Comparison of ENCODE assay signal across 2 cellular contexts in the genomic region with DNA sequence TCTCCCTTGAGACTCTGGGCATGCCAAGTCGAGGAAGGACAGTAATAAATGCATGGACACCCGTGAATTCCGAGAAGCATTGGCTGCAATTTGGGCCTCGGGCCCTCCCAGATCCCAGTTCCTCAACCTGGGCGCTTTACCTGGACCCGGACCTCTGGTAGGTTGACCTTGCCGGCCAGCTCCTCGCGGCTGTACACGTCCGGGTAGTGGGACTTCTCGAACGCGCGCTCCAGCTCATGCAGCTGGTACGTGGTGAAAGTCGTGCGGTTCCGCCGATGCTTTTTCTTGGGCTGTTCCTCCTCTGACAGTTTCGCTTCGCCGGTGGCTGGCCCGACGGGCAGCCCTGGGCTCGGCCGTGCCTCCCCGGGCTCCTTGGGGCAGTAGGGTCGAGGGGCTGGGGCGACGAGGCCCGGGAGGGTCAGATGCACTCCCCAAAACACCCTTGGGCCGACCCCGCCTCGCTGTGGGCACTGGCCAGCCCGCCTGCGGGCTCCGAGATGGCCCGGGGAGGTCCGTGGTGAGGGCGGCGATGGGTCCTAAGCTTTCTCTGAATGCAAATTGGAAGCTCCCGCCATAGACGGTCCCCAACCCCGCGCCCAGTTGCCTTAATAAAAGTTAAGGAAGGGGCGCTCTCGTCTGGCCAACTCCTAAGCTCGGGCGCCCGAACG.
TF ChIP-seq lines count a peak whose summit lies in the region.

No MANE protein-coding gene starts in this region.

TF ChIP-seq in SK-N-SH, 30 proteins besides CTCF, POLR2A, EP300 and RAD21 (continued from another document):
- TF ChIP-seq, protein P1, sequence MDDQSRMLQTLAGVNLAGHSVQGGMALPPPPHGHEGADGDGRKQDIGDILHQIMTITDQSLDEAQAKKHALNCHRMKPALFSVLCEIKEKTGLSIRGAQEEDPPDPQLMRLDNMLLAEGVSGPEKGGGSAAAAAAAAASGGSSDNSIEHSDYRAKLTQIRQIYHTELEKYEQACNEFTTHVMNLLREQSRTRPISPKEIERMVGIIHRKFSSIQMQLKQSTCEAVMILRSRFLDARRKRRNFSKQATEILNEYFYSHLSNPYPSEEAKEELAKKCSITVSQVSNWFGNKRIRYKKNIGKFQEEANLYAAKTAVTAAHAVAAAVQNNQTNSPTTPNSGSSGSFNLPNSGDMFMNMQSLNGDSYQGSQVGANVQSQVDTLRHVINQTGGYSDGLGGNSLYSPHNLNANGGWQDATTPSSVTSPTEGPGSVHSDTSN (IDR thresholded peaks at IDR 0.05) = no peak
- TF ChIP-seq FOXM1 (IDR thresholded peaks at IDR 0.05; ENCODE audit: low read depth) (no peak), FOSL2 (IDR thresholded peaks at IDR 0.05; ENCODE audit: borderline replicate concordance, low read depth) (no peak), YY1 (IDR thresholded peaks at IDR 0.05; ENCODE audit: low read depth) (no peak), TCF12 (IDR thresholded peaks at IDR 0.05) (no peak)
- TF ChIP-seq, protein P2, sequence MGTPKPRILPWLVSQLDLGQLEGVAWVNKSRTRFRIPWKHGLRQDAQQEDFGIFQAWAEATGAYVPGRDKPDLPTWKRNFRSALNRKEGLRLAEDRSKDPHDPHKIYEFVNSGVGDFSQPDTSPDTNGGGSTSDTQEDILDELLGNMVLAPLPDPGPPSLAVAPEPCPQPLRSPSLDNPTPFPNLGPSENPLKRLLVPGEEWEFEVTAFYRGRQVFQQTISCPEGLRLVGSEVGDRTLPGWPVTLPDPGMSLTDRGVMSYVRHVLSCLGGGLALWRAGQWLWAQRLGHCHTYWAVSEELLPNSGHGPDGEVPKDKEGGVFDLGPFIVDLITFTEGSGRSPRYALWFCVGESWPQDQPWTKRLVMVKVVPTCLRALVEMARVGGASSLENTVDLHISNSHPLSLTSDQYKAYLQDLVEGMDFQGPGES (IDR thresholded peaks at IDR 0.05; ENCODE audit: low read depth, low read length) = no peak
- TF ChIP-seq, protein P3, sequence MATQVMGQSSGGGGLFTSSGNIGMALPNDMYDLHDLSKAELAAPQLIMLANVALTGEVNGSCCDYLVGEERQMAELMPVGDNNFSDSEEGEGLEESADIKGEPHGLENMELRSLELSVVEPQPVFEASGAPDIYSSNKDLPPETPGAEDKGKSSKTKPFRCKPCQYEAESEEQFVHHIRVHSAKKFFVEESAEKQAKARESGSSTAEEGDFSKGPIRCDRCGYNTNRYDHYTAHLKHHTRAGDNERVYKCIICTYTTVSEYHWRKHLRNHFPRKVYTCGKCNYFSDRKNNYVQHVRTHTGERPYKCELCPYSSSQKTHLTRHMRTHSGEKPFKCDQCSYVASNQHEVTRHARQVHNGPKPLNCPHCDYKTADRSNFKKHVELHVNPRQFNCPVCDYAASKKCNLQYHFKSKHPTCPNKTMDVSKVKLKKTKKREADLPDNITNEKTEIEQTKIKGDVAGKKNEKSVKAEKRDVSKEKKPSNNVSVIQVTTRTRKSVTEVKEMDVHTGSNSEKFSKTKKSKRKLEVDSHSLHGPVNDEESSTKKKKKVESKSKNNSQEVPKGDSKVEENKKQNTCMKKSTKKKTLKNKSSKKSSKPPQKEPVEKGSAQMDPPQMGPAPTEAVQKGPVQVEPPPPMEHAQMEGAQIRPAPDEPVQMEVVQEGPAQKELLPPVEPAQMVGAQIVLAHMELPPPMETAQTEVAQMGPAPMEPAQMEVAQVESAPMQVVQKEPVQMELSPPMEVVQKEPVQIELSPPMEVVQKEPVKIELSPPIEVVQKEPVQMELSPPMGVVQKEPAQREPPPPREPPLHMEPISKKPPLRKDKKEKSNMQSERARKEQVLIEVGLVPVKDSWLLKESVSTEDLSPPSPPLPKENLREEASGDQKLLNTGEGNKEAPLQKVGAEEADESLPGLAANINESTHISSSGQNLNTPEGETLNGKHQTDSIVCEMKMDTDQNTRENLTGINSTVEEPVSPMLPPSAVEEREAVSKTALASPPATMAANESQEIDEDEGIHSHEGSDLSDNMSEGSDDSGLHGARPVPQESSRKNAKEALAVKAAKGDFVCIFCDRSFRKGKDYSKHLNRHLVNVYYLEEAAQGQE (IDR thresholded peaks at IDR 0.05; ENCODE audit: low read depth, low read length) = no peak

TF ChIP-seq in SK-N-SH treated with all-trans-retinoic acid at 6 μM for 48 hours, 23 proteins besides CTCF, POLR2A, EP300 and RAD21 (continued from another document):
- TF ChIP-seq, protein P4, sequence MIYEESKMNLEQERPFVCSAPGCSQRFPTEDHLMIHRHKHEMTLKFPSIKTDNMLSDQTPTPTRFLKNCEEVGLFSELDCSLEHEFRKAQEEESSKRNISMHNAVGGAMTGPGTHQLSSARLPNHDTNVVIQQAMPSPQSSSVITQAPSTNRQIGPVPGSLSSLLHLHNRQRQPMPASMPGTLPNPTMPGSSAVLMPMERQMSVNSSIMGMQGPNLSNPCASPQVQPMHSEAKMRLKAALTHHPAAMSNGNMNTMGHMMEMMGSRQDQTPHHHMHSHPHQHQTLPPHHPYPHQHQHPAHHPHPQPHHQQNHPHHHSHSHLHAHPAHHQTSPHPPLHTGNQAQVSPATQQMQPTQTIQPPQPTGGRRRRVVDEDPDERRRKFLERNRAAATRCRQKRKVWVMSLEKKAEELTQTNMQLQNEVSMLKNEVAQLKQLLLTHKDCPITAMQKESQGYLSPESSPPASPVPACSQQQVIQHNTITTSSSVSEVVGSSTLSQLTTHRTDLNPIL (CRISPR knock-in tag; IDR thresholded peaks at IDR 0.05; ENCODE audit: low read depth) = no peak
- no peak for TF ChIP-seq ZC3H10 (CRISPR knock-in tag; IDR thresholded peaks at IDR 0.05)
- TF ChIP-seq OSR1 (CRISPR knock-in tag; IDR thresholded peaks at IDR 0.05) = no peak
- TF ChIP-seq, protein P5, sequence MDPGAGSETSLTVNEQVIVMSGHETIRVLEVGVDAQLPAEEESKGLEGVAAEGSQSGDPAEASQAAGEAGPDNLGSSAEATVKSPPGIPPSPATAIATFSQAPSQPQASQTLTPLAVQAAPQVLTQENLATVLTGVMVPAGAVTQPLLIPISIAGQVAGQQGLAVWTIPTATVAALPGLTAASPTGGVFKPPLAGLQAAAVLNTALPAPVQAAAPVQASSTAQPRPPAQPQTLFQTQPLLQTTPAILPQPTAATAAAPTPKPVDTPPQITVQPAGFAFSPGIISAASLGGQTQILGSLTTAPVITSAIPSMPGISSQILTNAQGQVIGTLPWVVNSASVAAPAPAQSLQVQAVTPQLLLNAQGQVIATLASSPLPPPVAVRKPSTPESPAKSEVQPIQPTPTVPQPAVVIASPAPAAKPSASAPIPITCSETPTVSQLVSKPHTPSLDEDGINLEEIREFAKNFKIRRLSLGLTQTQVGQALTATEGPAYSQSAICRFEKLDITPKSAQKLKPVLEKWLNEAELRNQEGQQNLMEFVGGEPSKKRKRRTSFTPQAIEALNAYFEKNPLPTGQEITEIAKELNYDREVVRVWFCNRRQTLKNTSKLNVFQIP (CRISPR knock-in tag; IDR thresholded peaks at IDR 0.05; ENCODE audit: borderline replicate concordance, low read depth) = no peak
- TF ChIP-seq, protein P6, sequence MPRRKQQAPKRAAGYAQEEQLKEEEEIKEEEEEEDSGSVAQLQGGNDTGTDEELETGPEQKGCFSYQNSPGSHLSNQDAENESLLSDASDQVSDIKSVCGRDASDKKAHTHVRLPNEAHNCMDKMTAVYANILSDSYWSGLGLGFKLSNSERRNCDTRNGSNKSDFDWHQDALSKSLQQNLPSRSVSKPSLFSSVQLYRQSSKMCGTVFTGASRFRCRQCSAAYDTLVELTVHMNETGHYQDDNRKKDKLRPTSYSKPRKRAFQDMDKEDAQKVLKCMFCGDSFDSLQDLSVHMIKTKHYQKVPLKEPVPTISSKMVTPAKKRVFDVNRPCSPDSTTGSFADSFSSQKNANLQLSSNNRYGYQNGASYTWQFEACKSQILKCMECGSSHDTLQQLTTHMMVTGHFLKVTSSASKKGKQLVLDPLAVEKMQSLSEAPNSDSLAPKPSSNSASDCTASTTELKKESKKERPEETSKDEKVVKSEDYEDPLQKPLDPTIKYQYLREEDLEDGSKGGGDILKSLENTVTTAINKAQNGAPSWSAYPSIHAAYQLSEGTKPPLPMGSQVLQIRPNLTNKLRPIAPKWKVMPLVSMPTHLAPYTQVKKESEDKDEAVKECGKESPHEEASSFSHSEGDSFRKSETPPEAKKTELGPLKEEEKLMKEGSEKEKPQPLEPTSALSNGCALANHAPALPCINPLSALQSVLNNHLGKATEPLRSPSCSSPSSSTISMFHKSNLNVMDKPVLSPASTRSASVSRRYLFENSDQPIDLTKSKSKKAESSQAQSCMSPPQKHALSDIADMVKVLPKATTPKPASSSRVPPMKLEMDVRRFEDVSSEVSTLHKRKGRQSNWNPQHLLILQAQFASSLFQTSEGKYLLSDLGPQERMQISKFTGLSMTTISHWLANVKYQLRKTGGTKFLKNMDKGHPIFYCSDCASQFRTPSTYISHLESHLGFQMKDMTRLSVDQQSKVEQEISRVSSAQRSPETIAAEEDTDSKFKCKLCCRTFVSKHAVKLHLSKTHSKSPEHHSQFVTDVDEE (CRISPR knock-in tag; IDR thresholded peaks at IDR 0.05) = no peak
- no peak for TF ChIP-seq ZFP30 (CRISPR knock-in tag; IDR thresholded peaks at IDR 0.05)
- no peak for TF ChIP-seq ZNF8 (CRISPR knock-in tag; IDR thresholded peaks at IDR 0.05)
- TF ChIP-seq GLIS3 (CRISPR knock-in tag; IDR thresholded peaks at IDR 0.05) = no peak
- TF ChIP-seq ZFP3 (CRISPR knock-in tag; IDR thresholded peaks at IDR 0.05) = no peak
- no peak for TF ChIP-seq TOX (CRISPR knock-in tag; IDR thresholded peaks at IDR 0.05; ENCODE audit: borderline replicate concordance)
- TF ChIP-seq SNAI2 (CRISPR knock-in tag; IDR thresholded peaks at IDR 0.05) = no peak
- TF ChIP-seq, protein P7, sequence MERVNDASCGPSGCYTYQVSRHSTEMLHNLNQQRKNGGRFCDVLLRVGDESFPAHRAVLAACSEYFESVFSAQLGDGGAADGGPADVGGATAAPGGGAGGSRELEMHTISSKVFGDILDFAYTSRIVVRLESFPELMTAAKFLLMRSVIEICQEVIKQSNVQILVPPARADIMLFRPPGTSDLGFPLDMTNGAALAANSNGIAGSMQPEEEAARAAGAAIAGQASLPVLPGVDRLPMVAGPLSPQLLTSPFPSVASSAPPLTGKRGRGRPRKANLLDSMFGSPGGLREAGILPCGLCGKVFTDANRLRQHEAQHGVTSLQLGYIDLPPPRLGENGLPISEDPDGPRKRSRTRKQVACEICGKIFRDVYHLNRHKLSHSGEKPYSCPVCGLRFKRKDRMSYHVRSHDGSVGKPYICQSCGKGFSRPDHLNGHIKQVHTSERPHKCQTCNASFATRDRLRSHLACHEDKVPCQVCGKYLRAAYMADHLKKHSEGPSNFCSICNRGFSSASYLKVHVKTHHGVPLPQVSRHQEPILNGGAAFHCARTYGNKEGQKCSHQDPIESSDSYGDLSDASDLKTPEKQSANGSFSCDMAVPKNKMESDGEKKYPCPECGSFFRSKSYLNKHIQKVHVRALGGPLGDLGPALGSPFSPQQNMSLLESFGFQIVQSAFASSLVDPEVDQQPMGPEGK (CRISPR knock-in tag; IDR thresholded peaks at IDR 0.05; ENCODE audit: borderline replicate concordance) = no peak
- TF ChIP-seq ARNTL (CRISPR knock-in tag; IDR thresholded peaks at IDR 0.05; ENCODE audit: borderline replicate concordance, low read depth) = no peak
